Comparison of ENCODE assay signal across 18 cellular contexts in genomic region chr16:84667600-84668309, GRCh38. TPM values are rescaled to one million over a fixed set of nuclear protein-coding genes. Genes with fewer than 3 reads are reported as not detected.
DNase-seq lines count a peak whose midpoint lies in the region; ATAC-seq, FAIRE-seq and TF ChIP-seq lines count a peak whose summit lies in the region.
"Had no signal": no experiment of that assay in that cellular context is flagged by ENCODE, and none has a peak within 500 bp of the region (broad histone marks: within the 10 kb centered on the region; RNA-seq: fewer than 3 reads in every experiment).

No MANE protein-coding gene starts in this region.

- peak overlapping the region; percentile 51; the same call in 1 of the 2 replicates for H3K18ac ChIP-seq in H1 (ENCODE audit: extremely low read depth, low read length)

- no peak overlapping the region for H3K4ac ChIP-seq in H1 (replicated peaks; ENCODE audit: insufficient read length, low read depth, low read length)

- no peak overlapping the region for H3K27ac ChIP-seq in H1 (ENCODE audit: low read depth, low read length)
- no peak overlapping the region for H3K27ac ChIP-seq in small intestine (ENCODE audit: low read depth in 1 of 2, low read length in 1 of 2)
- H3K27ac ChIP-seq: KMS-11 had no signal

- CTCF ChIA-PET in H1 (lab: Charles Lee; ENCODE audit: partially characterized antibody) = interaction anchor here (0.6 to 7.8 kb wide), 6 partner anchors 45 to 154 kb away, joined by 3 to 98 read pairs (median 4); no protein-coding TSS in a partner anchor

- FAIRE-seq in H1 (lab: Jason Lieb, UNC) (no peak), small intestine (lab: Jason Lieb, UNC) (no peak)
- FAIRE-seq: G401.6, GM12891, HepG2 had no signal

- peak overlapping the region; percentile 30 for H3K4me3 ChIP-seq in BE2C (ENCODE audit: low read depth, low read length)
- H3K4me3 ChIP-seq in H1 (ENCODE audit: extremely low read depth in 1 of 4, insufficient read depth in 2 of 4, low read depth in 3 of 4, low read length in 4 of 4) = no peak overlapping the region
- no peak overlapping the region for H3K4me3 ChIP-seq in small intestine (ENCODE audit: low read depth in 1 of 2, low read length in 2 of 2)

- H3K9ac ChIP-seq in H1 (replicated peaks in 1 of 4; ENCODE audit: extremely low read depth in 1 of 4, low read depth in 3 of 4, low read length in 3 of 4) = no peak overlapping the region
- H3K9ac ChIP-seq: KMS-11 had no signal

- H3K4me2 ChIP-seq in H1 (ENCODE audit: insufficient read depth in 1 of 2, low read depth in 2 of 2, low read length in 2 of 2) = peak overlapping the region; percentile 13 to 41; a peak in 2 of 4 replicates
- H3K4me2 ChIP-seq: KMS-11 had no signal

- no peak for ATAC-seq in HG03039 (IDR thresholded peaks at IDR 0.05; ENCODE audit: unreplicated experiment)
- ATAC-seq: HepG2 had no signal

- no peak for TF ChIP-seq RAD21 in H1 (IDR thresholded peaks at IDR 0.05 in 1 of 2, conservative IDR thresholded peaks at IDR 0.05 in 1 of 2; ENCODE audit: low read depth in 2 of 2, low read length in 2 of 2)

- H3K56ac ChIP-seq in H1 (replicated peaks; ENCODE audit: insufficient read length, low read depth, low read length) = no peak overlapping the region

- no peak overlapping the region for H2AFZ ChIP-seq in H1 (ENCODE audit: low read length)

- TF ChIP-seq CTCF in BE2C (IDR thresholded peaks at IDR 0.05; ENCODE audit: low read depth, low read length) = no peak
- no peak for TF ChIP-seq CTCF in H1 (IDR thresholded peaks at IDR 0.05; ENCODE audit: control extremely low read depth in 1 of 3, insufficient read depth in 1 of 3, low read depth in 1 of 3, low read length in 3 of 3)

- no peak overlapping the region for H3K23ac ChIP-seq in H1 (ENCODE audit: insufficient read length)

- no peak overlapping the region for H2BK5ac ChIP-seq in H1 (ENCODE audit: low read depth, low read length)

- H3K9me3 ChIP-seq in BE2C = no peaks in the 10 kb centered on the region
- H3K9me3 ChIP-seq in H1 (ENCODE audit: insufficient read depth in 2 of 2, low read depth in 1 of 2, low read length in 1 of 2) = no peaks in the 10 kb centered on the region
- no peaks in the 10 kb centered on the region for H3K9me3 ChIP-seq in small intestine (ENCODE audit: control insufficient read depth, low read depth)

- TF ChIP-seq EP300 in H1 (IDR thresholded peaks at IDR 0.05; ENCODE audit: borderline replicate concordance in 1 of 2, low read depth in 2 of 2, low read length in 2 of 2) = no peak

- H2BK12ac ChIP-seq in H1 (ENCODE audit: low read depth, low read length) = peak overlapping the region; percentile 95; the same call in 1 of the 2 replicates

- H3K23me2 ChIP-seq in H1 (ENCODE audit: low read depth, low read length) = no peaks in the 10 kb centered on the region

- H3K36me3 ChIP-seq in BE2C = no peaks in the 10 kb centered on the region
- H3K36me3 ChIP-seq in H1 (ENCODE audit: control insufficient read depth in 2 of 4, insufficient read depth in 4 of 4, low read length in 3 of 4) = peaks cover 0 to 3% (median 0%) of the 10 kb centered on the region in 4 experiments; a peak in 1 of 8 replicates
- peaks cover 0 to 5% of the 10 kb centered on the region in 2 donors for H3K36me3 ChIP-seq in small intestine (ENCODE audit: control insufficient read depth in 2 of 2, insufficient read depth in 2 of 2, low read length in 2 of 2)

- no peak overlapping the region for H4K91ac ChIP-seq in H1 (replicated peaks; ENCODE audit: insufficient read length, low read length)

- 76% methylated on average over 16 of the region's 16 CpGs; no CpG with 5 or more reads in 1 of the 2 experiments for WGBS in H1 (ENCODE audit: extremely low coverage in 1 of 2, insufficient coverage in 1 of 2, insufficient read length in 1 of 2, insufficient replicate concordance in 2 of 2, low coverage in 1 of 2, low lambda C conversion rate in 2 of 2, missing lambda C conversion rate in 1 of 2), 2 experiments
- 78 to 86% (median 86%) methylated on average over 16 of the region's 16 CpGs for whole genome bisulfite sequencing in small intestine, 3 donors

- no peaks in the 10 kb centered on the region for H3K79me1 ChIP-seq in H1 (ENCODE audit: low read depth, low read length)

- no peaks in the 10 kb centered on the region for H3K79me2 ChIP-seq in H1 (ENCODE audit: control insufficient read depth in 1 of 2, insufficient read depth in 2 of 2, low read length in 2 of 2)

- H2AK5ac ChIP-seq in H1 (ENCODE audit: low read depth, low read length) = 0 out of 2 replicates have a peak overlapping the region, but pooled peaks have one; percentile 39

- intact Hi-C loops in posterior vena cava (cut with DNase I) = loop anchor here in 1 of 2 donors (1.0 to 10.0 kb wide), 2 partner anchors 30 to 47 kb away; no protein-coding TSS in a partner anchor

- H3K27me3 ChIP-seq in BE2C (no peaks in the 10 kb centered on the region; the same call in 1 of the 2 replicates), H1 (replicated peaks in 1 of 4; ENCODE audit: control insufficient read depth in 3 of 4, extremely low read depth in 1 of 4, insufficient read depth in 3 of 4, low read length in 3 of 4) (no peaks in the 10 kb centered on the region), small intestine (ENCODE audit: control insufficient read depth in 2 of 2, insufficient read depth in 2 of 2, low read length in 2 of 2) (no peaks in the 10 kb centered on the region)

- DNase-seq in BE2C (peak; percentile 47), NCI-H69 (lab: John Stamatoyannopoulos, UW) (peak; percentile 32), H1 (ENCODE audit: low read depth in 1 of 2, low spot score in 2 of 2) (no peak), posterior vena cava (ENCODE audit: low spot score) (peak; percentile 66), small intestine (no peak), NCI-H1417 (lab: John Stamatoyannopoulos, UW) (no peak)
- no peak for DNase-seq in activated CD8-positive, alpha-beta memory T cell treated with anti-CD3 and anti-CD28 coated beads, Interleukin-2, amount 50 U/mL, for 4 hours
- DNase-seq: CD4-positive, alpha-beta T cell; DMS79; NCI-H1092 treated with DMSO at 0.1 percent for 48 hours; NCI-H187; NCI-H510A; SIG-M5 had no signal

- H3K4me1 ChIP-seq in BE2C (peaks cover 12% of the 10 kb centered on the region), H1 (replicated peaks in 1 of 4; ENCODE audit: control insufficient read depth in 3 of 4, insufficient read depth in 4 of 4, low read length in 3 of 4) (peaks cover 1 to 9% (median 6%) of the 10 kb centered on the region in 4 experiments; a peak in 4 of 7 replicates), small intestine (ENCODE audit: control insufficient read depth in 2 of 2, insufficient read depth in 1 of 2, low read depth in 1 of 2, low read length in 1 of 2) (peaks cover 2 to 6% of the 10 kb centered on the region in 2 donors)

- H2BK120ac ChIP-seq in H1 (replicated peaks; ENCODE audit: low read depth, low read length) = no peak overlapping the region

- H2BK15ac ChIP-seq in H1 (ENCODE audit: low read length) = 0 out of 2 replicates have a peak overlapping the region, but pooled peaks have one; percentile 81

- H2BK20ac ChIP-seq in H1 (ENCODE audit: low read length) = peak overlapping the region; percentile 97

- no peaks in the 10 kb centered on the region for H4K20me1 ChIP-seq in H1 (replicated peaks in 1 of 2; ENCODE audit: control insufficient read depth in 1 of 2, insufficient read depth in 2 of 2, low read length in 2 of 2)

- H3K14ac ChIP-seq in H1 (ENCODE audit: insufficient read length) = no peak overlapping the region

- POLR2A ChIA-PET in H1 (lab: Charles Lee; ENCODE audit: partially characterized antibody) = interaction anchor here (1.0 kb wide), 1 partner anchor 33 kb away, joined by 5 read pairs; no protein-coding TSS in a partner anchor

- no peak overlapping the region for H4K8ac ChIP-seq in H1 (ENCODE audit: extremely low read depth, insufficient read depth, low read length)

- no peak for TF ChIP-seq POLR2A in H1 (IDR thresholded peaks at IDR 0.05; ENCODE audit: control extremely low read depth in 1 of 2, low read depth in 2 of 2, low read length in 2 of 2)

- H4K5ac ChIP-seq in H1 (ENCODE audit: insufficient read length, low read depth, low read length) = no peak overlapping the region

RNA-seq across cellular contexts. Expression of gene KLHL36, which starts 19.4 kb away (rescaled TPM):
- polyA plus RNA-seq in BE2C (2012; ENCODE audit: insufficient read depth, insufficient read length, low read depth) = 11.8 TPM
- total RNA-seq in H1 (2021; fragmentation: NEBNext Ultra II Directional; extraction: Animal tissue kit (Norgen Biotek cat#: 25700)) = 33.6 and 35.3 TPM in 2 replicates
- polyA plus RNA-seq in H1 (2011; rRNA removed) (22.9 and 33.7 TPM in 2 replicates), small intestine (10 to 100 TPM; 12.7 to 21.7 (median 16.8) TPM)
- 25.1 TPM for polyA plus RNA-seq in H1 (2011; cell fraction: cytosol; rRNA removed)
- 34.8 TPM for polyA plus RNA-seq in H1 (2011; cell fraction: nucleus; rRNA removed)
- 16.3 to 22.6 TPM (median 21.6 TPM) in 4 replicates for polyA plus RNA-seq in H1 (2012, experiment 1 of 2)
- 13.3 TPM for polyA plus RNA-seq in H1 (2012, experiment 2 of 2)
- polyA plus RNA-seq in H1 (2013, experiment 1 of 2) = 14.7 TPM
- 14.9 TPM for polyA plus RNA-seq in H1 (2013, experiment 2 of 2)
- polyA minus RNA-seq in H1 (2011; rRNA and poly(A)+ RNA removed) = 48.3 and 51.7 TPM in 2 replicates
- polyA minus RNA-seq in H1 (2011; cell fraction: cytosol; rRNA and poly(A)+ RNA removed) = 40.4 TPM
- polyA minus RNA-seq in H1 (2011; cell fraction: nucleus; rRNA and poly(A)+ RNA removed) = 30.4 TPM
- 10 to 100 TPM; 48.5 to 49.4 TPM for total RNA-seq in posterior vena cava

RNA-seq across cellular contexts. Expression of gene USP10, which starts 32.0 kb away (rescaled TPM):
- 184 TPM for polyA plus RNA-seq in BE2C (2012; ENCODE audit: insufficient read depth, insufficient read length, low read depth)
- total RNA-seq in H1 (2021; fragmentation: NEBNext Ultra II Directional; extraction: Animal tissue kit (Norgen Biotek cat#: 25700)) = 186 and 195 TPM in 2 replicates
- 171 and 224 TPM in 2 replicates for polyA plus RNA-seq in H1 (2011; rRNA removed)
- 133 TPM for polyA plus RNA-seq in H1 (2011; cell fraction: cytosol; rRNA removed)
- 270 TPM for polyA plus RNA-seq in H1 (2011; cell fraction: nucleus; rRNA removed)
- polyA plus RNA-seq in H1 (2012, experiment 1 of 2) = 144 to 168 TPM (median 154 TPM) in 4 replicates
- 26.5 TPM for polyA plus RNA-seq in H1 (2012, experiment 2 of 2)
- 104 TPM for polyA plus RNA-seq in H1 (2013, experiment 1 of 2)
- polyA plus RNA-seq in H1 (2013, experiment 2 of 2) = 99.0 TPM
- polyA minus RNA-seq in H1 (2011; rRNA and poly(A)+ RNA removed) = 417 and 489 TPM in 2 replicates
- polyA minus RNA-seq in H1 (2011; cell fraction: cytosol; rRNA and poly(A)+ RNA removed) = 122 TPM
- polyA minus RNA-seq in H1 (2011; cell fraction: nucleus; rRNA and poly(A)+ RNA removed) = 124 TPM
- total RNA-seq in posterior vena cava = 10 to 100 TPM; 64.3 to 68.1 TPM
- polyA plus RNA-seq in small intestine = 10 to 100 TPM; 22.4 to 38.6 (median 25.7) TPM

RNA-seq across cellular contexts. Expression of gene COTL1, which starts 49.9 kb away (rescaled TPM):
- polyA plus RNA-seq in BE2C (2012; ENCODE audit: insufficient read depth, insufficient read length, low read depth) = 21.2 TPM
- total RNA-seq in H1 (2021; fragmentation: NEBNext Ultra II Directional; extraction: Animal tissue kit (Norgen Biotek cat#: 25700)) = 183 TPM in 2 replicates
- polyA plus RNA-seq in H1 (2011; rRNA removed) (59.2 and 89.0 TPM in 2 replicates), small intestine (100 to 1,000 TPM in 2 of 3 donors, 10 to 100 TPM in 1; 87.2 to 166 (median 101) TPM)
- polyA plus RNA-seq in H1 (2011; cell fraction: cytosol; rRNA removed) = 69.0 TPM
- 66.9 TPM for polyA plus RNA-seq in H1 (2011; cell fraction: nucleus; rRNA removed)
- polyA plus RNA-seq in H1 (2012, experiment 1 of 2) = 130 to 155 TPM (median 146 TPM) in 4 replicates
- polyA plus RNA-seq in H1 (2012, experiment 2 of 2) = 218 TPM
- 116 TPM for polyA plus RNA-seq in H1 (2013, experiment 1 of 2)
- polyA plus RNA-seq in H1 (2013, experiment 2 of 2) = 122 TPM
- polyA minus RNA-seq in H1 (2011; rRNA and poly(A)+ RNA removed) = 20.0 and 39.8 TPM in 2 replicates
- 41.8 TPM for polyA minus RNA-seq in H1 (2011; cell fraction: cytosol; rRNA and poly(A)+ RNA removed)
- polyA minus RNA-seq in H1 (2011; cell fraction: nucleus; rRNA and poly(A)+ RNA removed) = 27.7 TPM
- 10 to 100 TPM; 55.0 to 66.0 TPM for total RNA-seq in posterior vena cava

Comparison
In these comparisons a context has a peak if more than half of its experiments do, and no peak if none do; other contexts are left out.
1. DNase-seq: peak in BE2C (single experiment), NCI-H69 (single experiment) and posterior vena cava (single experiment); none in H1 (0 of 2), small intestine (single experiment), NCI-H1417 (0 of 3) and activated CD8-positive, alpha-beta memory T cell treated with anti-CD3 and anti-CD28 coated beads, Interleukin-2, amount 50 U/mL, for 4 hours (single experiment).